Comparison of ENCODE assay signal across 8 cellular contexts in the genomic region with DNA sequence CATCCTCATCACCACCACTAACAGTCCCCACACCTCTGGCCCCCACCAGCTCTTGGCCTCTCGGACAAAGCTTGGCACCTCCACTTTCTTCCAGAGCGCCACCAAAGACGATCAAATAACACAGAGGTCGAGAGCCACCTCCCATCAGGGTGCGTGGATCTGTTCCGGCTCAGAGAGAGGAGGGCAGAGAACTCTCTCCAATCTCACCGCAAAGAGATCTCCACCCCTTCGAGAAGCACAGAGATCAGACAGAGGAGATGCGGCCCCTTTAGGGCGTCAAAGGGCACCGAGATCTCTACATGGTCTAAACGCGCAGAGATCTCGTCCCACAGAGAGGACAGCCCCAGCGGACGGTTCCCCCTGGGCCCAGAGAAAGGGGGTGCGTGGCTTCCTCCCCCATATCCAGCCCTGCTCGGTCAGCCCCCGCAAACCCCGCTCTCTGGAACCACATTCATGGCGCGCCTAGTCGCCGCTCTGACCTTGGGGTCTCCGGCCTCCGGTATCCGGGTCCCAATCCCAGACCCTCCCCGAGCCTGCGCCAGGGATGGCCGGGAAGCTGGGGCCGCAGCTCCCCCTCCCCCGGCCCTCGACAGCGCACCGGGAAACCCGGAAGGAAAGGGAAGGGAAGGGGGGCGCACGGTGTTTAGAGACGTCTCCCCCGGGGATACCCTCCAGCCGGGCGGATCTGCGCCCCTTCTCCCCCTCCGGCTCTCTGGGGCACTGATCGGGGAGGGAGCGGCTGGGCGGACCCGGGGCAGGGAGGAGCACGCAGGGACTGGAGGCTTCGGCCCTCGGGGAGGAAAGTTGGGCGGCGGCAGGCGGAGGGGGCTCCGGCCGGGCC. TPM values are rescaled to one million over a fixed set of nuclear protein-coding genes. Genes with fewer than 3 reads are reported as not detected.
DNase-seq lines count a peak whose midpoint lies in the region; ATAC-seq, FAIRE-seq and TF ChIP-seq lines count a peak whose summit lies in the region.

No MANE protein-coding gene starts in this region.

- H3K4me3 ChIP-seq in CD4-positive, CD25-positive, alpha-beta regulatory T cell (ENCODE audit: low read depth, low read length), result no peak overlapping the region
- peak overlapping the region; percentile 79 for H3K4me3 ChIP-seq in HUES48 (ENCODE audit: low read depth, low read length)
- H3K4me3 ChIP-seq in duodenal mucosa (ENCODE audit: low read depth in 1 of 2, low read length in 2 of 2), result peak overlapping the region; percentile 24 to 56

- peaks cover 28% of the 10 kb centered on the region for H3K27me3 ChIP-seq in CD4-positive, CD25-positive, alpha-beta regulatory T cell (ENCODE audit: control insufficient read depth, insufficient read depth, low read length)
- H3K27me3 ChIP-seq in HUES48 (ENCODE audit: control insufficient read depth, insufficient read depth, low read length) (peaks cover 44% of the 10 kb centered on the region), duodenal mucosa (ENCODE audit: control insufficient read depth in 1 of 2, insufficient read depth in 2 of 2, low read length in 2 of 2) (peaks cover 27 to 33% of the 10 kb centered on the region in 2 donors)

- TF ChIP-seq POLR2A in GM12892 (IDR thresholded peaks at IDR 0.05; ENCODE audit: low read depth, low read length), result no peak

- ATAC-seq in CD4-positive, CD25-positive, alpha-beta regulatory T cell (ENCODE audit: low read depth in 2 of 2), result no peak

- H3K9me3 Mint-ChIP-seq in CD4-positive, CD25-positive, alpha-beta regulatory T cell, result peaks cover 0 to 1% (median 0%) of the 10 kb centered on the region in 7 donors
- H3K9me3 Mint-ChIP-seq in neural crest cell, result no peaks in the 10 kb centered on the region

- no peak for FAIRE-seq in GM12892 (lab: Jason Lieb, UNC)

- H3K36me3 ChIP-seq in CD4-positive, CD25-positive, alpha-beta regulatory T cell (ENCODE audit: control insufficient read depth, insufficient read depth, low read length), result no peaks in the 10 kb centered on the region
- no peaks in the 10 kb centered on the region for H3K36me3 ChIP-seq in HUES48 (ENCODE audit: control insufficient read depth, insufficient read depth, low read length)
- H3K36me3 ChIP-seq in duodenal mucosa (ENCODE audit: control insufficient read depth in 1 of 2, insufficient read depth in 2 of 2, low read length in 2 of 2), result no peaks in the 10 kb centered on the region

- peaks cover 0 to 5% (median under 1%) of the 10 kb centered on the region in 4 donors for H3K4me1 Mint-ChIP-seq in CD4-positive, CD25-positive, alpha-beta regulatory T cell
- peaks cover 4% of the 10 kb centered on the region for H3K4me1 Mint-ChIP-seq in neural crest cell

- peaks cover 17% of the 10 kb centered on the region for H3K4me1 ChIP-seq in CD4-positive, CD25-positive, alpha-beta regulatory T cell (ENCODE audit: control insufficient read depth, insufficient read depth, low read length, poor library complexity, severe bottlenecking)
- H3K4me1 ChIP-seq in HUES48 (ENCODE audit: control insufficient read depth, insufficient read depth, low read length), result peaks cover 8% of the 10 kb centered on the region
- H3K4me1 ChIP-seq in duodenal mucosa (ENCODE audit: control insufficient read depth in 1 of 2, insufficient read depth in 2 of 2, low read length in 2 of 2), result peaks cover 10 to 13% of the 10 kb centered on the region in 2 donors

- no peak for DNase-seq in CD4-positive, CD25-positive, alpha-beta regulatory T cell
- no peak for DNase-seq in neural crest cell (ENCODE audit: low read depth, low spot score)
- no peak for DNase-seq in RPMI8226
- no peak for DNase-seq in DMS114 treated with DMSO at 0.1 percent for 48 hours (lab: John Stamatoyannopoulos, UW; ENCODE audit: unreplicated experiment)
- DNase-seq in GM19240 (ENCODE audit: insufficient read length, low spot score), result no peak
- no peak for DNase-seq in GM12892 (ENCODE audit: insufficient read length)

- TF ChIP-seq CTCF in neural crest cell (conservative IDR thresholded peaks at IDR 0.05), result no peak

- no peaks in the 10 kb centered on the region for H3K36me3 Mint-ChIP-seq in CD4-positive, CD25-positive, alpha-beta regulatory T cell
- no peaks in the 10 kb centered on the region for H3K36me3 Mint-ChIP-seq in neural crest cell (ENCODE audit: low read depth)

- H3K27ac Mint-ChIP-seq in CD4-positive, CD25-positive, alpha-beta regulatory T cell, result peak overlapping the region in 1 of 3 donors; percentile 62
- no peak overlapping the region for H3K27ac Mint-ChIP-seq in neural crest cell (ENCODE audit: unreplicated experiment)

- H3K27me3 Mint-ChIP-seq in CD4-positive, CD25-positive, alpha-beta regulatory T cell, result peaks cover 23% of the 10 kb centered on the region
- H3K27me3 Mint-ChIP-seq in neural crest cell (ENCODE audit: low read depth), result peaks cover 21% of the 10 kb centered on the region

- no peaks in the 10 kb centered on the region for H3K9me3 ChIP-seq in CD4-positive, CD25-positive, alpha-beta regulatory T cell (ENCODE audit: control insufficient read depth in 2 of 2, low read length in 2 of 2)
- H3K9me3 ChIP-seq in HUES48 (ENCODE audit: control insufficient read depth, insufficient read depth, low read length) (no peaks in the 10 kb centered on the region), duodenal mucosa (ENCODE audit: control insufficient read depth in 1 of 2, low read length in 2 of 2) (no peaks in the 10 kb centered on the region)

- peak overlapping the region in 3 of 4 donors; percentile 5 to 80 (median 74) for H3K4me3 Mint-ChIP-seq in CD4-positive, CD25-positive, alpha-beta regulatory T cell
- H3K4me3 Mint-ChIP-seq in neural crest cell, result peak overlapping the region; percentile 60

- H3K9ac ChIP-seq in HUES48 (ENCODE audit: low read depth, low read length) (peak overlapping the region; percentile 47; the same call in 1 of the 2 replicates), duodenal mucosa (ENCODE audit: low read depth in 1 of 2, low read length in 2 of 2) (no peak overlapping the region)

- no peak overlapping the region for H3K27ac ChIP-seq in CD4-positive, CD25-positive, alpha-beta regulatory T cell (ENCODE audit: insufficient read depth, low read length, poor library complexity, severe bottlenecking)
- H3K27ac ChIP-seq in HUES48 (ENCODE audit: low read depth, low read length), result no peak overlapping the region
- H3K27ac ChIP-seq in duodenal mucosa (ENCODE audit: low read depth, low read length), result no peak overlapping the region

RNA-seq across cellular contexts. Expression of a gene that starts 0.6 kb away (rescaled TPM):
- not detected for total RNA-seq in CD4-positive, CD25-positive, alpha-beta regulatory T cell
- not detected for polyA plus RNA-seq in CD4-positive, CD25-positive, alpha-beta regulatory T cell
- total RNA-seq in neural crest cell, result 0.41 and 1.2 TPM in 2 replicates
- not detected for polyA plus RNA-seq in GM12892 (2012; ENCODE audit: missing spikeins)
